ENCODE assay signal across 8 cellular contexts in the genomic region with DNA sequence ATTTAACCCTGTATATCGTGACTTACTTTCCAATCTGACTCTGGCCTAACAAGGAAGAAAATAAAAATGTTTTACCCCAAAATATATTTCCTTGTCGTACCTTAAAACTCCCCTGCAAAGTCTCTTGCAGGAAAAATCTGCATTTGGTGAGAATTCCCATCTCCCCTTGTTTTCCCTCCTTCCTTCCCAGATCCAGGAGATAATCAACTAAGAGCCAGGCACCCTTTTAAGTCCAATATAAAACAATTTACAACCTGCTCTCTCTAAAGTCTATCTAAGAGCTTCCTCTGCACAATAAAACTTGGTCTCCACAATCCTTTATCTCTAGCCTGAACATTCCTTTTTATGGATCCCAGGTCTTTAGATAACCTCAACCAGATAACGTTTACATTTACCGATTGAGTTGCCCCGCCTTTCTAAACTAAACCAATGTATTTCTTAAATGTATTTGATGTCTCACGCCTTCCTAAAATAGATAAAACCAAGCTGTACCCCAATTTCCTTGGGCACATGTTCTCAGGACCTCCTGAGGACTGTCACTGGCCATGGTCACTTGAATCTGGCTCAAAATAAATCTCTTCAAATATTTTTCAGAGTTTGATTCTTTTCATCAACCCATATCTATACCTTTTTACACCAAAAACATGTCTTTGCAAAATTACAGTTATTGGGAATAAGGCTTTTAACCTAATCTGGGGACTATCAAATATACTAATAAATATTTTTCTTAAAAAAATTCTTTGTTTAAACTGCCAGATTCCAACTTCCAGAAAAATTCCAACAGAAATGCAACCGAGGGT. TPM values are rescaled to one million over a fixed set of nuclear protein-coding genes. Genes with fewer than 3 reads are reported as not detected.
DNase-seq lines count a peak whose midpoint lies in the region; ATAC-seq and TF ChIP-seq lines count a peak whose summit lies in the region.

No MANE protein-coding gene starts in this region.

- H3K27ac Mint-ChIP-seq in activated T-cell treated with anti-CD3 and anti-CD28 coated beads, Interleukin-2, amount 50 U/mL, for 72 hours = peak overlapping the region; percentile 91
- peak overlapping the region; percentile 81 for H3K27ac Mint-ChIP-seq in type B pancreatic cell

- H3K9ac ChIP-seq in liver (ENCODE audit: low read depth in 1 of 2, low read length in 2 of 2) = peak overlapping the region in 1 of 2 donors; percentile 94

- peaks cover 4 to 11% of the 10 kb centered on the region in 2 donors for H3K36me3 Mint-ChIP-seq in activated T-cell treated with anti-CD3 and anti-CD28 coated beads, Interleukin-2, amount 50 U/mL, for 72 hours (ENCODE audit: insufficient read depth in 2 of 2)
- peaks cover 30% of the 10 kb centered on the region for H3K36me3 Mint-ChIP-seq in type B pancreatic cell

- no peaks in the 10 kb centered on the region for H3K27me3 Mint-ChIP-seq in activated T-cell treated with anti-CD3 and anti-CD28 coated beads, Interleukin-2, amount 50 U/mL, for 72 hours (ENCODE audit: low read depth)
- no peaks in the 10 kb centered on the region for H3K27me3 Mint-ChIP-seq in type B pancreatic cell

- TF ChIP-seq CTCF in adrenal gland (IDR thresholded peaks at IDR 0.05) (no peak), liver (IDR thresholded peaks at IDR 0.05; ENCODE audit: low read depth, low read length, missing input control) (no peak), type B pancreatic cell (conservative IDR thresholded peaks at IDR 0.05) (no peak)

- peak overlapping the region; percentile 93 to 100 (median 99) for H3K27ac ChIP-seq in adrenal gland
- H3K27ac ChIP-seq in liver (ENCODE audit: low read depth in 1 of 2, low read length in 2 of 2) = peak overlapping the region; percentile 99 to 100

- H3K36me3 ChIP-seq in adrenal gland (replicated peaks in 1 of 2) (peaks cover 0 to 11% of the 10 kb centered on the region in 2 donors), liver (ENCODE audit: control insufficient read depth in 4 of 4, insufficient read depth in 3 of 4, low read depth in 1 of 4, low read length in 3 of 4) (peaks cover 0 to 12% (median 3%) of the 10 kb centered on the region in 4 donors)

- H3K4me3 ChIP-seq in adrenal gland (peak overlapping the region in 2 of 4 donors; percentile 62 to 76), liver (ENCODE audit: low read depth in 1 of 3, low read length in 3 of 3) (peak overlapping the region in 2 of 3 donors; percentile 71 to 83)

- no peak for ATAC-seq in activated T-cell treated with anti-CD3 and anti-CD28 coated beads, Interleukin-2, amount 50 U/mL, for 72 hours (replicated peaks in 1 of 2)
- ATAC-seq in GM21619 (IDR thresholded peaks at IDR 0.05; ENCODE audit: unreplicated experiment) (no peak), GM19324 (IDR thresholded peaks at IDR 0.05; ENCODE audit: low FRiP score, unreplicated experiment) (no peak)

- H3K4me3 Mint-ChIP-seq in activated T-cell treated with anti-CD3 and anti-CD28 coated beads, Interleukin-2, amount 50 U/mL, for 72 hours = peak overlapping the region; percentile 84 to 100
- H3K4me3 Mint-ChIP-seq in type B pancreatic cell = peak overlapping the region; percentile 98

- H3K27me3 ChIP-seq in adrenal gland (no peaks in the 10 kb centered on the region), liver (ENCODE audit: control insufficient read depth in 4 of 4, insufficient read depth in 4 of 4, low read length in 3 of 4) (no peaks in the 10 kb centered on the region)

- peaks cover 10 to 34% of the 10 kb centered on the region in 2 donors for H3K4me1 ChIP-seq in adrenal gland (replicated peaks in 1 of 2)
- peaks cover 4 to 16% (median 5%) of the 10 kb centered on the region in 4 donors for H3K4me1 ChIP-seq in liver (ENCODE audit: control insufficient read depth in 4 of 4, insufficient read depth in 4 of 4, low read length in 3 of 4)

- intact Hi-C loops in adrenal gland (cut with DNase I) = no loop called here

- no peaks in the 10 kb centered on the region for H3K9me3 ChIP-seq in adrenal gland (replicated peaks in 1 of 3)
- no peaks in the 10 kb centered on the region for H3K9me3 ChIP-seq in liver (ENCODE audit: control insufficient read depth in 4 of 4, low read length in 3 of 4)

- TF ChIP-seq RAD21 in liver (IDR thresholded peaks at IDR 0.05) = no peak

- no peaks in the 10 kb centered on the region for H3K9me3 Mint-ChIP-seq in activated T-cell treated with anti-CD3 and anti-CD28 coated beads, Interleukin-2, amount 50 U/mL, for 72 hours
- no peaks in the 10 kb centered on the region for H3K9me3 Mint-ChIP-seq in type B pancreatic cell

- no peak for TF ChIP-seq POLR2A in adrenal gland (IDR thresholded peaks at IDR 0.05)

- WGBS in adrenal gland, 4 donors = 33 to 37% (median 35%) methylated on average over 7 of the region's 7 CpGs
- 31% methylated on average over 7 of the region's 7 CpGs for WGBS in liver

- peaks cover 46% of the 10 kb centered on the region for H3K4me1 Mint-ChIP-seq in activated T-cell treated with anti-CD3 and anti-CD28 coated beads, Interleukin-2, amount 50 U/mL, for 72 hours (ENCODE audit: low read depth)
- peaks cover 23% of the 10 kb centered on the region for H3K4me1 Mint-ChIP-seq in type B pancreatic cell (ENCODE audit: unreplicated experiment)

- DNase-seq in activated T-cell treated with anti-CD3 and anti-CD28 coated beads, Interleukin-2, amount 50 U/mL, for 72 hours = no peak
- no peak for DNase-seq in activated T-cell treated with anti-CD3 and anti-CD28 coated beads for 4 hours
- no peak for DNase-seq in adrenal gland
- DNase-seq in type B pancreatic cell (ENCODE audit: extremely low spot score, unreplicated experiment) = no peak
- DNase-seq in globus pallidus (ENCODE audit: low spot score) = no peak

TF ChIP-seq in liver, 16 proteins besides CTCF, POLR2A, EP300 and RAD21:
- TF ChIP-seq, protein P1, sequence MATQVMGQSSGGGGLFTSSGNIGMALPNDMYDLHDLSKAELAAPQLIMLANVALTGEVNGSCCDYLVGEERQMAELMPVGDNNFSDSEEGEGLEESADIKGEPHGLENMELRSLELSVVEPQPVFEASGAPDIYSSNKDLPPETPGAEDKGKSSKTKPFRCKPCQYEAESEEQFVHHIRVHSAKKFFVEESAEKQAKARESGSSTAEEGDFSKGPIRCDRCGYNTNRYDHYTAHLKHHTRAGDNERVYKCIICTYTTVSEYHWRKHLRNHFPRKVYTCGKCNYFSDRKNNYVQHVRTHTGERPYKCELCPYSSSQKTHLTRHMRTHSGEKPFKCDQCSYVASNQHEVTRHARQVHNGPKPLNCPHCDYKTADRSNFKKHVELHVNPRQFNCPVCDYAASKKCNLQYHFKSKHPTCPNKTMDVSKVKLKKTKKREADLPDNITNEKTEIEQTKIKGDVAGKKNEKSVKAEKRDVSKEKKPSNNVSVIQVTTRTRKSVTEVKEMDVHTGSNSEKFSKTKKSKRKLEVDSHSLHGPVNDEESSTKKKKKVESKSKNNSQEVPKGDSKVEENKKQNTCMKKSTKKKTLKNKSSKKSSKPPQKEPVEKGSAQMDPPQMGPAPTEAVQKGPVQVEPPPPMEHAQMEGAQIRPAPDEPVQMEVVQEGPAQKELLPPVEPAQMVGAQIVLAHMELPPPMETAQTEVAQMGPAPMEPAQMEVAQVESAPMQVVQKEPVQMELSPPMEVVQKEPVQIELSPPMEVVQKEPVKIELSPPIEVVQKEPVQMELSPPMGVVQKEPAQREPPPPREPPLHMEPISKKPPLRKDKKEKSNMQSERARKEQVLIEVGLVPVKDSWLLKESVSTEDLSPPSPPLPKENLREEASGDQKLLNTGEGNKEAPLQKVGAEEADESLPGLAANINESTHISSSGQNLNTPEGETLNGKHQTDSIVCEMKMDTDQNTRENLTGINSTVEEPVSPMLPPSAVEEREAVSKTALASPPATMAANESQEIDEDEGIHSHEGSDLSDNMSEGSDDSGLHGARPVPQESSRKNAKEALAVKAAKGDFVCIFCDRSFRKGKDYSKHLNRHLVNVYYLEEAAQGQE (IDR thresholded peaks at IDR 0.05) = no peak
TF ChIP-seq in liver: peak in this region for 0.

RNA-seq across cellular contexts. Expression of a gene that starts 1.0 kb away (rescaled TPM):
- total RNA-seq in activated T-cell treated with anti-CD3 and anti-CD28 coated beads, Interleukin-2, amount 50 U/mL, for 72 hours = 10 to 100 TPM; 26.5 to 35.8 TPM
- 10 to 100 TPM; 13.5 to 32.0 (median 24.0) TPM for total RNA-seq in adrenal gland
- polyA plus RNA-seq in adrenal gland = 10 to 100 TPM; 34.5 to 46.1 (median 36.9) TPM
- 10 to 100 TPM; 10.2 to 12.1 TPM for total RNA-seq in liver
- polyA plus RNA-seq in liver = 1 to 10 TPM; 5.8 to 7.0 TPM
- total RNA-seq in type B pancreatic cell (ENCODE audit: low replicate concordance) = 17.1 and 19.0 TPM in 2 replicates

RNA-seq across cellular contexts. Expression of a gene that starts 48.2 kb away (rescaled TPM):
- total RNA-seq in activated T-cell treated with anti-CD3 and anti-CD28 coated beads, Interleukin-2, amount 50 U/mL, for 72 hours = 10 to 100 TPM; 15.8 to 20.1 TPM
- total RNA-seq in adrenal gland (1 to 10 TPM in 2 of 8 donors, under 1 TPM in 6; 0.11 to 1.2 (median 0.33) TPM), liver (1 to 10 TPM in 1 of 2 donors, under 1 TPM in 1; 0.17 to 8.8 TPM), type B pancreatic cell (ENCODE audit: low replicate concordance) (3.8 and 12.8 TPM in 2 replicates)
- polyA plus RNA-seq in adrenal gland (under 1 TPM; 0.07 to 0.33 (median 0.08) TPM), liver (under 1 TPM; 0.13 to 0.28 TPM)
